In the genomic region with DNA sequence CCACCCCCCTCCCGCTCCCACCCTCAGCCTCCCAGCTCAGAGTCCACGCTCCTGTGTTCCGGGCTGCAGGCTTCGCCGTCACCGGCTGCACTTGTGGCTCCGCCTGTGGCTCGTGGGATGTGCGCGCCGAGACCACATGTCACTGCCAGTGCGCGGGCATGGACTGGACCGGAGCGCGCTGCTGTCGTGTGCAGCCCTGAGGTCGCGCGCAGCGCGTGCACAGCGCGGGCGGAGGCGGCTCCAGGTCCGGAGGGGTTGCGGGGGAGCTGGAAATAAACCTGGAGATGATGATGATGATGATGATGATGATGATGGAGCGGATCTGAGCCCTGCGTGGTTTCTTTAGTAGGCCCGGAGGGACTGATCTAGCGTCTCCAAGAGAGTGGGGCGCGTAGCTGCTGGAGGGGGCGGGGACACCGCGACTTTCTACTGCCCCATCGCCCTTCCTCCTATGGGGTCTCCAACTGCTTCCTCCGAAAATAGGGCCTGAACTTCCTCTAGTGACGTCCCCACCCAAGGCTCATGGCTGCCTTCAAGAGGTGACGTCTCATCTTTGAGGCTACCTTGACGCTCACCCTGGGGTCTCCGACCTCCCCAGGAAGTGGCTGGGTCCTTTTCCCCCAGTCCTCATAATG, we compare ENCODE assay signal across 1 cellular context.
TF ChIP-seq lines count a peak whose summit lies in the region.

No MANE protein-coding gene starts in this region.

TF ChIP-seq in HEK293, 187 proteins besides CTCF, POLR2A, EP300 and RAD21 (continued from another document):
- TF ChIP-seq ZNF513 (tag by site-specific recombination; IDR thresholded peaks at IDR 0.05) (peak; percentile 64), ZFHX2 (tag by site-specific recombination; conservative IDR thresholded peaks at IDR 0.05) (0 out of 2 replicates have a peak, but pooled peaks have one; percentile 19), ZXDB (tag by site-specific recombination; IDR thresholded peaks at IDR 0.05) (no peak), ZNF16 (tag by site-specific recombination; IDR thresholded peaks at IDR 0.05; ENCODE audit: low read depth) (no peak), ZBTB26 (tag by site-specific recombination; optimal IDR thresholded peaks at IDR 0.05) (peak; percentile 75), ZNF560 (tag by site-specific recombination; IDR thresholded peaks at IDR 0.05; ENCODE audit: borderline replicate concordance) (no peak), ZBTB20 (tag by site-specific recombination; IDR thresholded peaks at IDR 0.05) (no peak)
- TF ChIP-seq, protein P1, sequence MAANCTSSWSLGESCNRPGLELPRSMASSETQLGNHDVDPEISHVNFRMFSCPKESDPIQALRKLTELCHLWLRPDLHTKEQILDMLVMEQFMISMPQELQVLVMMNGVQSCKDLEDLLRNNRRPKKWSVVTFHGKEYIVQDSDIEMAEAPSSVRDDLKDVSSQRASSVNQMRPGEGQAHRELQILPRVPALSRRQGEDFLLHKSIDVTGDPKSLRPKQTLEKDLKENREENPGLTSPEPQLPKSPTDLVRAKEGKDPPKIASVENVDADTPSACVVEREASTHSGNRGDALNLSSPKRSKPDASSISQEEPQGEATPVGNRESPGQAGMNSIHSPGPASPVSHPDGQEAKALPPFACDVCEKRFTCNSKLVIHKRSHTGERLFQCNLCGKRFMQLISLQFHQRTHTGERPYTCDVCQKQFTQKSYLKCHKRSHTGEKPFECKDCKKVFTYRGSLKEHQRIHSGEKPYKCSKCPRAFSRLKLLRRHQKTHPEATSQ (tag by site-specific recombination; IDR thresholded peaks at IDR 0.05): no peak
- TF ChIP-seq, protein P2, sequence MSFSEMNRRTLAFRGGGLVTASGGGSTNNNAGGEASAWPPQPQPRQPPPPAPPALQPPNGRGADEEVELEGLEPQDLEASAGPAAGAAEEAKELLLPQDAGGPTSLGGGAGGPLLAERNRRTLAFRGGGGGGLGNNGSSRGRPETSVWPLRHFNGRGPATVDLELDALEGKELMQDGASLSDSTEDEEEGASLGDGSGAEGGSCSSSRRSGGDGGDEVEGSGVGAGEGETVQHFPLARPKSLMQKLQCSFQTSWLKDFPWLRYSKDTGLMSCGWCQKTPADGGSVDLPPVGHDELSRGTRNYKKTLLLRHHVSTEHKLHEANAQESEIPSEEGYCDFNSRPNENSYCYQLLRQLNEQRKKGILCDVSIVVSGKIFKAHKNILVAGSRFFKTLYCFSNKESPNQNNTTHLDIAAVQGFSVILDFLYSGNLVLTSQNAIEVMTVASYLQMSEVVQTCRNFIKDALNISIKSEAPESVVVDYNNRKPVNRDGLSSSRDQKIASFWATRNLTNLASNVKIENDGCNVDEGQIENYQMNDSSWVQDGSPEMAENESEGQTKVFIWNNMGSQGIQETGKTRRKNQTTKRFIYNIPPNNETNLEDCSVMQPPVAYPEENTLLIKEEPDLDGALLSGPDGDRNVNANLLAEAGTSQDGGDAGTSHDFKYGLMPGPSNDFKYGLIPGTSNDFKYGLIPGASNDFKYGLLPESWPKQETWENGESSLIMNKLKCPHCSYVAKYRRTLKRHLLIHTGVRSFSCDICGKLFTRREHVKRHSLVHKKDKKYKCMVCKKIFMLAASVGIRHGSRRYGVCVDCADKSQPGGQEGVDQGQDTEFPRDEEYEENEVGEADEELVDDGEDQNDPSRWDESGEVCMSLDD (tag by site-specific recombination; IDR thresholded peaks at IDR 0.05): no peak
- TF ChIP-seq, protein P3, sequence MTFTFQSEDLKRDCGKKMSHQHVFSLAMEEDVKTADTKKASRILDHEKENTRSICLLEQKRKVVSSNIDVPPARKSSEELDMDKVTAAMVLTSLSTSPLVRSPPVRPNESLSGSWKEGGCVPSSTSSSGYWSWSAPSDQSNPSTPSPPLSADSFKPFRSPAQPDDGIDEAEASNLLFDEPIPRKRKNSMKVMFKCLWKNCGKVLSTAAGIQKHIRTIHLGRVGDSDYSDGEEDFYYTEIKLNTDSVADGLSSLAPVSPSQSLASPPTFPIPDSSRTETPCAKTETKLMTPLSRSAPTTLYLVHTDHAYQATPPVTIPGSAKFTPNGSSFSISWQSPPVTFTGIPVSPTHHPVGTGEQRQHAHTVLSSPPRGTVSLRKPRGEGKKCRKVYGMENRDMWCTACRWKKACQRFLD (tag by site-specific recombination; IDR thresholded peaks at IDR 0.05): no peak
